In the genomic region with DNA sequence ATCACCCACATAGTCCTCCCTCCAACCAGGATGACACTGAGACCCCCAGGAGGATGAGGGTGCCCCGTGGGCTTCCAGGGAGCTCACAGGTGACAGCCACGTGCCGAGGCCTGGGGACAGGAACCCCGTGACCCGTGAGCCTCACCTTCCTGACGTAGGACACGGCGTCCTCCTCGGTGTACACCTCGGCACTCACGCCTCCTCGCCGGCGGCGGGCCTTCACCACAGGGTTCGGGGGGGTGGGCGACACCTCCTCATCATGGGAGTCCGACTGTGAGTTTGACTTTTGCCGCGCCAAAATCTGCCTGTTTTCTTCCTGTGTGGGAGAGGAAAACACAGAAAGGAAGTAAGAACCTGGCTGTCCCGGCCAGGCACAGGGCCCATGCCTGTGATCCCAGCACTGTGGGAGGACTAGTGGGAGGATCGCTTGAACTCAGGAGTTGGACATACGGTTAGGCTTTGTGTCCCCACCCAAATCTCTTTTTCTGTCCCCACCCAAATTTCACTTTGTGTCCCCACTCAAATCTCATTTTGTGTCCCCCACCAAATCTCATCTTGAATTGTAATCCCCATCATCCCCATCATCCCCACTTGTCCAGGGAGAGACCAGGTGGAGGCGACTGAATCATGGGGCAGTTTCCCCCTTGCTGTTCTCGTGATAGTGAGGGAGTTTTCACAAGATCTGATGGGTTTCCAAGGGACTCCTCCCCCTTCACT, we compare ENCODE assay signal across 16 cellular contexts.
"Had no signal": no experiment of that assay in that cellular context is flagged by ENCODE, and none has a peak within 500 bp of the region (broad histone marks: within the 10 kb centered on the region; RNA-seq: fewer than 3 reads in every experiment).

No MANE protein-coding gene starts in this region.

- H3K4me1 Mint-ChIP-seq: activated naive CD8-positive, alpha-beta T cell treated with anti-CD3 and anti-CD28 coated beads, Interleukin-2, amount 50 U/mL, for 24 hours; nephron progenitor cell; WTC11 had no signal

- H3K4me1 ChIP-seq: foreskin keratinocyte, left ventricle myocardium inferior, upper lobe of left lung had no signal

- ATAC-seq: activated naive CD8-positive, alpha-beta T cell treated with anti-CD3 and anti-CD28 coated beads, Interleukin-2, amount 50 U/mL, for 24 hours; foreskin keratinocyte; T-cell; WTC11 had no signal

- H3K27me3 ChIP-seq: foreskin keratinocyte, upper lobe of left lung had no signal

- H3K27ac ChIP-seq: foreskin keratinocyte, left ventricle myocardium inferior, upper lobe of left lung had no signal

- H3K27ac Mint-ChIP-seq: activated naive CD8-positive, alpha-beta T cell treated with anti-CD3 and anti-CD28 coated beads, Interleukin-2, amount 50 U/mL, for 24 hours; nephron progenitor cell; T-cell; WTC11 had no signal

- H3K4me3 Mint-ChIP-seq: activated naive CD8-positive, alpha-beta T cell treated with anti-CD3 and anti-CD28 coated beads, Interleukin-2, amount 50 U/mL, for 24 hours; nephron progenitor cell; T-cell; WTC11 had no signal

- DNase-seq: activated naive CD4-positive, alpha-beta T cell treated with Interleukin-2 at 50 U/mL for 16 hours; activated naive CD8-positive, alpha-beta T cell treated with anti-CD3 and anti-CD28 coated beads, Interleukin-2, amount 50 U/mL, for 24 hours; activated T-cell treated with anti-CD3 and anti-CD28 coated beads, Interleukin-2, amount 50 U/mL, for 1 hour; cerebellar nuclear complex; foreskin keratinocyte; kidney glomerular epithelial cell; left ventricle myocardium inferior; nephron progenitor cell; nucleus accumbens; stimulated activated CD4-positive, alpha-beta T cell treated with anti-CD3 and anti-CD28 coated beads, Interleukin-4, amount 100 ng/mL, for 24 hours; stimulated activated naive CD4-positive, alpha-beta T cell treated with Interleukin-2 at 50 U/mL for 16 hours; T-cell; T-helper 9 cell; upper lobe of left lung had no signal

- FAIRE-seq: endometrium had no signal

- H3K27me3 Mint-ChIP-seq: activated naive CD8-positive, alpha-beta T cell treated with anti-CD3 and anti-CD28 coated beads, Interleukin-2, amount 50 U/mL, for 24 hours; T-cell had no signal

- H3K4me3 ChIP-seq: left ventricle myocardium inferior, upper lobe of left lung had no signal
